Comparison of ENCODE assay signal across 2 cellular contexts in genomic region chr12:27762757-27763156, GRCh38.
TF ChIP-seq lines count a peak whose summit lies in the region.

No MANE protein-coding gene starts in this region.

TF ChIP-seq in GM23338, 12 proteins besides CTCF, POLR2A, EP300 and RAD21:
- TF ChIP-seq NANOG (IDR thresholded peaks at IDR 0.05; ENCODE audit: borderline replicate concordance) (no peak), STAT1 (IDR thresholded peaks at IDR 0.05; ENCODE audit: unreplicated experiment) (no peak), EZH2phosphoT487 (IDR thresholded peaks at IDR 0.05; ENCODE audit: unreplicated experiment) (no peak), JUNB (IDR thresholded peaks at IDR 0.05; ENCODE audit: unreplicated experiment) (no peak), REST (IDR thresholded peaks at IDR 0.05; ENCODE audit: unreplicated experiment) (no peak), POLR2AphosphoS5 (IDR thresholded peaks at IDR 0.05; ENCODE audit: low read depth) (no peak), CREB1 (CRISPR knock-in tag; IDR thresholded peaks at IDR 0.05; ENCODE audit: low read depth) (no peak), ZNF331 (CRISPR knock-in tag; IDR thresholded peaks at IDR 0.05; ENCODE audit: low read depth) (no peak), ZNF114 (CRISPR knock-in tag; IDR thresholded peaks at IDR 0.05) (no peak), EZH2 (IDR thresholded peaks at IDR 0.05; ENCODE audit: low read depth, unreplicated experiment) (no peak), ETS1 (IDR thresholded peaks at IDR 0.05) (no peak), ZNF462 (CRISPR knock-in tag; IDR thresholded peaks at IDR 0.05) (no peak)
TF ChIP-seq in GM23338: peak in this region for 0.

TF ChIP-seq in GM12878, 131 proteins besides CTCF, POLR2A, EP300 and RAD21 (continues in another document):
- TF ChIP-seq RUNX3 (IDR thresholded peaks at IDR 0.05; ENCODE audit: low read length) (peak; percentile 88), ZBTB4 (CRISPR knock-in tag; IDR thresholded peaks at IDR 0.05) (no peak), SUZ12 (IDR thresholded peaks at IDR 0.05; ENCODE audit: unreplicated experiment) (no peak), IKZF2 (IDR thresholded peaks at IDR 0.05) (peak; percentile 64 to 73), RELB (IDR thresholded peaks at IDR 0.05; ENCODE audit: low read depth) (0 out of 2 replicates have a peak, but pooled peaks have one; percentile 32), IKZF1 (conservative IDR thresholded peaks at IDR 0.05) (peak; percentile 45), POLR2AphosphoS5 (IDR thresholded peaks at IDR 0.05; ENCODE audit: low read length) (no peak), CREM (IDR thresholded peaks at IDR 0.05; ENCODE audit: low read depth) (peak; percentile 18; the same call in 1 of the 2 replicates), RBBP5 (conservative IDR thresholded peaks at IDR 0.05) (no peak), ZBTB11 (CRISPR knock-in tag; IDR thresholded peaks at IDR 0.05) (no peak), NFIC (IDR thresholded peaks at IDR 0.05; ENCODE audit: low read depth, low read length) (peak; percentile 66; the same call in 1 of the 2 replicates), MTA2 (IDR thresholded peaks at IDR 0.05; ENCODE audit: low read depth) (peak; percentile 74; the same call in 1 of the 2 replicates), PRDM15 (CRISPR knock-in tag; IDR thresholded peaks at IDR 0.05) (no peak), JUNB (IDR thresholded peaks at IDR 0.05) (peak; percentile 40; the same call in 1 of the 2 replicates), JUND (IDR thresholded peaks at IDR 0.05; ENCODE audit: low read depth, low read length) (no peak), ZNF24 (IDR thresholded peaks at IDR 0.05) (no peak), ZBTB40 (IDR thresholded peaks at IDR 0.05; ENCODE audit: borderline replicate concordance) (no peak), MEF2B (IDR thresholded peaks at IDR 0.05; ENCODE audit: partially characterized antibody, poor library complexity, severe bottlenecking) (no peak), EED (IDR thresholded peaks at IDR 0.05; ENCODE audit: low read depth) (peak; percentile 54; the same call in 1 of the 2 replicates), ATF7 (IDR thresholded peaks at IDR 0.05; ENCODE audit: low read depth) (peak; percentile 58; the same call in 1 of the 2 replicates), SIN3A (IDR thresholded peaks at IDR 0.05; ENCODE audit: low read depth, low read length) (no peak), CHD1 (IDR thresholded peaks at IDR 0.05; ENCODE audit: low read depth, low read length) (no peak), ZNF592 (IDR thresholded peaks at IDR 0.05) (no peak), E2F8 (IDR thresholded peaks at IDR 0.05; ENCODE audit: low read depth, partially characterized antibody) (no peak), SREBF2 (IDR thresholded peaks at IDR 0.05; ENCODE audit: low read length) (no peak), TCF7 (IDR thresholded peaks at IDR 0.05; ENCODE audit: borderline replicate concordance) (peak; percentile 86)
